ENCODE assay signal across 8 cellular contexts in genomic region chr2:153478289-153479261, GRCh38. TPM values are rescaled to one million over a fixed set of nuclear protein-coding genes. Genes with fewer than 3 reads are reported as not detected.
DNase-seq lines count a peak whose midpoint lies in the region; ATAC-seq and TF ChIP-seq lines count a peak whose summit lies in the region.

TSS of gene RPRM (minus strand) at chr2:153478762. CDS start at chr2:153478565, 197 bp downstream.

- H3K27me3 ChIP-seq in Caco-2 (replicated peaks; ENCODE audit: control insufficient read depth, insufficient read depth, low read length): no peaks in the 10 kb centered on the region
- peaks cover 0 to 9% of the 10 kb centered on the region in 2 donors for H3K27me3 ChIP-seq in Peyer's patch
- H3K27me3 ChIP-seq in osteoblast (ENCODE audit: insufficient read depth, low read length): peaks cover 33% of the 10 kb centered on the region
- H3K27me3 ChIP-seq in tibial artery: peaks cover 0 to 44% of the 10 kb centered on the region in 2 donors

- H3K9me3 ChIP-seq in Caco-2: no peaks in the 10 kb centered on the region
- H3K9me3 ChIP-seq in Peyer's patch: no peaks in the 10 kb centered on the region
- H3K9me3 ChIP-seq in osteoblast (ENCODE audit: low read depth, low read length): no peaks in the 10 kb centered on the region
- H3K9me3 ChIP-seq in tibial artery: no peaks in the 10 kb centered on the region

- DNase-seq in Caco-2 (peak; percentile 51 to 67), HPDE6-E6E7 (ENCODE audit: extremely low spot score) (peak; percentile 53), Peyer's patch (peak in 2 of 3 donors; percentile 63 to 79), glutamatergic neuron (peak; percentile 85), osteoblast (ENCODE audit: insufficient read length, low spot score, missing footprints) (peak; percentile 91), tibial artery (peak; percentile 46 to 81)
- DNase-seq in activated naive CD4-positive, alpha-beta T cell treated with anti-CD3 and anti-CD28 coated beads, Interleukin-2, amount 50 U/mL, for 16 hours: peak; percentile 52

- no peak within 1 kb of the TSS for H3K4me3 ChIP-seq in Caco-2 (ENCODE audit: low read depth, low read length)
- H3K4me3 ChIP-seq in Peyer's patch: peak within 1 kb of the TSS; percentile 22 to 51 (median 42)
- peak within 1 kb of the TSS; percentile 64 for H3K4me3 ChIP-seq in osteoblast (ENCODE audit: insufficient read depth, low read length)
- H3K4me3 ChIP-seq in tibial artery: peak within 1 kb of the TSS; percentile 49 to 57

- TF ChIP-seq POLR2A in Peyer's patch (IDR thresholded peaks at IDR 0.05): no peak

- H3K9me3 Mint-ChIP-seq in Caco-2 (ENCODE audit: unreplicated experiment): no peaks in the 10 kb centered on the region
- peaks cover 8% of the 10 kb centered on the region for H3K9me3 Mint-ChIP-seq in glutamatergic neuron (ENCODE audit: unreplicated experiment)

- no peaks in the 10 kb centered on the region for H3K36me3 ChIP-seq in Caco-2 (ENCODE audit: control insufficient read depth, insufficient read depth, low read length)
- H3K36me3 ChIP-seq in Peyer's patch: no peaks in the 10 kb centered on the region
- H3K36me3 ChIP-seq in osteoblast (ENCODE audit: insufficient read depth, low read length): no peaks in the 10 kb centered on the region
- H3K36me3 ChIP-seq in tibial artery: no peaks in the 10 kb centered on the region

- peak within 1 kb of the TSS; percentile 77 for H3K4me2 ChIP-seq in osteoblast (ENCODE audit: insufficient read depth, low read length)

- H3K4me1 ChIP-seq in Caco-2: no peaks in the 10 kb centered on the region
- peaks cover 0 to 23% (median 1%) of the 10 kb centered on the region in 4 donors for H3K4me1 ChIP-seq in Peyer's patch
- H3K4me1 ChIP-seq in osteoblast (ENCODE audit: insufficient read depth, low read length): no peaks in the 10 kb centered on the region
- peaks cover 0 to 27% (median 24%) of the 10 kb centered on the region in 4 donors for H3K4me1 ChIP-seq in tibial artery

- intact Hi-C loops in Caco-2 (cut with micrococcal nuclease; ENCODE audit: unreplicated experiment): loop anchor here (1.0 to 10.0 kb wide), 3 partner anchors 134 to 554 kb away; no protein-coding TSS in a partner anchor
- intact Hi-C loops in tibial artery (cut with DNase I; ENCODE audit: low total_unique reads): no loop called here

- ATAC-seq in GM21360 (IDR thresholded peaks at IDR 0.05; ENCODE audit: unreplicated experiment): peak; percentile 89

- H3K4me1 Mint-ChIP-seq in Caco-2 (ENCODE audit: low read depth, unreplicated experiment): peaks cover 6% of the 10 kb centered on the region
- H3K4me1 Mint-ChIP-seq in glutamatergic neuron (ENCODE audit: low read depth, unreplicated experiment): peaks cover 9% of the 10 kb centered on the region

- no peak within 1 kb of the TSS for H3K27ac ChIP-seq in Peyer's patch
- H3K27ac ChIP-seq in osteoblast (ENCODE audit: low read depth, low read length): no peak within 1 kb of the TSS
- no peak within 1 kb of the TSS for H3K27ac ChIP-seq in tibial artery

- BruUV-seq in Caco-2 (replicated peaks; lab: Mats Ljungman, UMichigan): no TSS peak

- H3K27me3 Mint-ChIP-seq in Caco-2 (ENCODE audit: insufficient read depth, unreplicated experiment): peaks cover 7% of the 10 kb centered on the region
- peaks cover 14% of the 10 kb centered on the region for H3K27me3 Mint-ChIP-seq in glutamatergic neuron (ENCODE audit: unreplicated experiment)

- H3K4me3 Mint-ChIP-seq in Caco-2 (ENCODE audit: unreplicated experiment) (peak within 1 kb of the TSS; percentile 61), glutamatergic neuron (ENCODE audit: unreplicated experiment) (peak within 1 kb of the TSS; percentile 94)

- CTCF ChIA-PET in Caco-2 (lab: Charles Lee): no interaction called here

- H3K27ac Mint-ChIP-seq in Caco-2 (ENCODE audit: unreplicated experiment) (no peak within 1 kb of the TSS), glutamatergic neuron (ENCODE audit: unreplicated experiment) (peak within 1 kb of the TSS; percentile 97)

- H3K79me2 ChIP-seq in osteoblast (ENCODE audit: insufficient read depth, low read length): no peaks in the 10 kb centered on the region

- no peaks in the 10 kb centered on the region for H4K20me1 ChIP-seq in osteoblast (ENCODE audit: insufficient read depth, low read length)

- peak within 1 kb of the TSS; percentile 70 for H2AFZ ChIP-seq in osteoblast (ENCODE audit: low read length)

- TF ChIP-seq CTCF in Caco-2 (IDR thresholded peaks at IDR 0.05; ENCODE audit: insufficient read depth in 1 of 2, low read depth in 1 of 2, low read length in 1 of 2, severe bottlenecking in 1 of 2, unreplicated experiment in 1 of 2): peak; percentile 51 to 68
- TF ChIP-seq CTCF in Peyer's patch (IDR thresholded peaks at IDR 0.05): peak in 5 of 6 experiments; percentile 10 to 73 (median 71)
- TF ChIP-seq CTCF in glutamatergic neuron (IDR thresholded peaks at IDR 0.05; ENCODE audit: partially characterized antibody, unreplicated experiment): peak; percentile 75
- TF ChIP-seq CTCF in osteoblast (IDR thresholded peaks at IDR 0.05; ENCODE audit: extremely low read depth, low read depth, low read length): peak; percentile 75
- peak; percentile 73 to 88 for TF ChIP-seq CTCF in tibial artery (IDR thresholded peaks at IDR 0.05)

- H3K36me3 Mint-ChIP-seq in Caco-2 (ENCODE audit: insufficient read depth, unreplicated experiment): no peaks in the 10 kb centered on the region
- no peaks in the 10 kb centered on the region for H3K36me3 Mint-ChIP-seq in glutamatergic neuron (ENCODE audit: unreplicated experiment)

- POLR2A ChIA-PET in Caco-2 (lab: Charles Lee): no interaction called here

RNA-seq across cellular contexts. Expression of gene RPRM, which starts in this region (rescaled TPM):
- not detected in 2 replicates for total RNA-seq in Caco-2 (2022)
- total RNA-seq in Peyer's patch: under 1 TPM in 2 of 4 donors, not detected in 2; 0.54 to 0.85 TPM
- 95.9 TPM for total RNA-seq in glutamatergic neuron (ENCODE audit: unreplicated experiment)
- 0.29 and 0.36 TPM in 2 replicates for total RNA-seq in osteoblast

Comparison
In these comparisons a context has a peak if more than half of its experiments do, and no peak if none do; other contexts are left out.
1. RNA of gene RPRM (total RNA-seq): 95.9 TPM in glutamatergic neuron (single experiment); 0.54 to 0.85 TPM in Peyer's patch, 0.29 to 0.36 TPM in osteoblast and not detected in Caco-2; every median in the first group is over 10 times any median in the second.
2. Peak in DNase-seq in Caco-2; RNA of the gene not detected or under 1 TPM.
3. Peak in DNase-seq and H3K4me3 ChIP-seq in Peyer's patch; RNA of the gene not detected or under 1 TPM.
4. Peak in DNase-seq, H3K4me3 ChIP-seq and H3K4me2 ChIP-seq in osteoblast; RNA of the gene not detected or under 1 TPM.
5. Peak in every context shown above with its lines, with median percentiles within 50 percentile points of each other: DNase-seq and CTCF ChIP-seq.